ENCODE assay signal across 22 cellular contexts in the genomic region with DNA sequence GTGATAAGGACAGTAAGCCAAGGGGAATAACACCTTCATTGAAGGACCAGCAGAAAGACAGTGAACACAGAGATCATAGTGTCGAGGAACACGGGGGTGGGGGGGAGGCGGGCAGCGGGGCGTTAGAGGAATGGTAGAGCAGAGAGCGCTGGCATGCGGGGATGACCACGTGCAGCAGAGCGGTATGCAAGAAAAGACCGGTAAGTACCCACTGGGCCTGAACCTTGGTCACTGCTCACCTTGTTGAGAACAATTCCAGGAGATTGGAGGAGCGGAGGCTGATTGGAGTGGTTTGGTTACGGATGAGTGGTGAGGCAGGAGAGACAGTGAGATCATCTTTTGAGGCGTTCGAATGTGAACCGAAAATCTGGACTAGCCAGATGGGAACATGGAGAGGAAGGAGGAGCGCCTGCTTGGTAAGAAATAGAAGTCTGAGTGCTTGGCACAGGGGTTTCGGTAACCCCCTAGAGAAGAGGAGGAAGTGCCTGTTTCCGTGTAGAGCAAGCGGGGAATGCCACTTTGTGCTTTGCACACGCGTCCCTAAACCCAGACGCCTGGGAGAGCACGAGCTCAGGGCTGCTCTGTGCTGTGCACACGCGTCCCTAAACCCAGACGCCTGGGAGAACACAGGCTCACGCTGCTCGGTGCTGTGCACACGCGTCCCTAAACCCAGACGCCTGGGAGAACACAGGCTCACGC.
A peak's percentile ranks its signal among the peaks of the same experiment; 100 is the strongest.
DNase-seq lines count a peak whose midpoint lies in the region; ATAC-seq and TF ChIP-seq lines count a peak whose summit lies in the region.
"Had no signal": no experiment of that assay in that cellular context is flagged by ENCODE, and none has a peak within 500 bp of the region (broad histone marks: within the 10 kb centered on the region; RNA-seq: fewer than 3 reads in every experiment).

No MANE protein-coding gene starts in this region.

- no peaks in the 10 kb centered on the region for H3K9me3 Mint-ChIP-seq in T-helper 1 cell treated with Interleukin-12 subunit alpha and Interleukin-12 subunit beta and Interleukin-4 antibody, amounts not matched to agents 30 μg/mL and 1 μg/mL, for 36 hours
- H3K9me3 Mint-ChIP-seq in endothelial cell (ENCODE audit: unreplicated experiment) (no peaks in the 10 kb centered on the region), osteocyte (ENCODE audit: unreplicated experiment) (no peaks in the 10 kb centered on the region)
- peaks cover 0 to 1% of the 10 kb centered on the region in 2 donors for H3K9me3 Mint-ChIP-seq in stimulated activated naive B cell treated with anti-CD40 and anti-IgM and Interleukin-4, amounts not matched to agents 10 μg/mL and 1 μg/mL and 100 μg/mL, for 72 hours
- H3K9me3 Mint-ChIP-seq in naive thymus-derived CD4-positive, alpha-beta T cell, result peaks cover 0 to 11% (median 0%) of the 10 kb centered on the region in 11 donors
- H3K9me3 Mint-ChIP-seq: activated naive CD4-positive, alpha-beta T cell treated with anti-CD3 and anti-CD28 coated beads, Interleukin-2, amount 50 U/mL, for 24 hours had no signal

- DNase-seq in T-helper 1 cell, result no peak
- DNase-seq in NCI-H187 (lab: John Stamatoyannopoulos, UW), result peak; percentile 11 to 63
- no peak for DNase-seq in endothelial cell (ENCODE audit: low spot score)
- DNase-seq in stimulated activated naive B cell treated with anti-CD40 and anti-IgM and Interleukin-4, amounts not matched to agents 10 μg/mL and 1 μg/mL and 100 μg/mL, for 72 hours, result no peak
- DNase-seq in osteocyte (ENCODE audit: extremely low spot score, unreplicated experiment), result no peak
- no peak for DNase-seq in posterior cingulate gyrus
- DNase-seq in naive thymus-derived CD4-positive, alpha-beta T cell, result no peak
- DNase-seq: activated CD8-positive, alpha-beta memory T cell treated with anti-CD3 and anti-CD28 coated beads for 24 hours; dorsolateral prefrontal cortex; NCI-H1048; NCI-H2081 treated with DMSO at 0.1 percent for 48 hours; NCI-H526; stimulated activated CD4-positive, alpha-beta T cell treated with anti-CD3 and anti-CD28 coated beads, Interleukin-4, amount 100 ng/mL, for 24 hours; stomach; T1000; transverse colon had no signal

- TF ChIP-seq CTCF in endothelial cell (IDR thresholded peaks at IDR 0.05; ENCODE audit: unreplicated experiment) (no peak), osteocyte (IDR thresholded peaks at IDR 0.05) (no peak)

- peaks cover 9% of the 10 kb centered on the region for H3K4me1 Mint-ChIP-seq in T-helper 1 cell treated with Interleukin-12 subunit alpha and Interleukin-12 subunit beta and Interleukin-4 antibody, amounts not matched to agents 30 μg/mL and 1 μg/mL, for 36 hours (ENCODE audit: low read depth)
- H3K4me1 Mint-ChIP-seq in endothelial cell (ENCODE audit: unreplicated experiment) (peaks cover 42% of the 10 kb centered on the region), osteocyte (ENCODE audit: unreplicated experiment) (no peaks in the 10 kb centered on the region)
- peaks cover 22 to 38% of the 10 kb centered on the region in 2 donors for H3K4me1 Mint-ChIP-seq in stimulated activated naive B cell treated with anti-CD40 and anti-IgM and Interleukin-4, amounts not matched to agents 10 μg/mL and 1 μg/mL and 100 μg/mL, for 72 hours
- H3K4me1 Mint-ChIP-seq in naive thymus-derived CD4-positive, alpha-beta T cell, result peaks cover 10 to 36% (median 30%) of the 10 kb centered on the region in 7 donors

- POLR2A ChIA-PET in naive thymus-derived CD4-positive, alpha-beta T cell (lab: Charles Lee), result interaction anchor here (0.6 kb wide), 1 partner anchor 639 kb away, joined by 3 read pairs; no protein-coding TSS in a partner anchor

- H3K27ac Mint-ChIP-seq in T-helper 1 cell treated with Interleukin-12 subunit alpha and Interleukin-12 subunit beta and Interleukin-4 antibody, amounts not matched to agents 30 μg/mL and 1 μg/mL, for 36 hours, result peak overlapping the region; percentile 56
- H3K27ac Mint-ChIP-seq in endothelial cell (ENCODE audit: unreplicated experiment), result peak overlapping the region; percentile 58
- H3K27ac Mint-ChIP-seq in stimulated activated naive B cell treated with anti-CD40 and anti-IgM and Interleukin-4, amounts not matched to agents 10 μg/mL and 1 μg/mL and 100 μg/mL, for 72 hours, result peak overlapping the region; percentile 77
- no peak overlapping the region for H3K27ac Mint-ChIP-seq in osteocyte (ENCODE audit: unreplicated experiment)
- peak overlapping the region in 3 of 9 donors; percentile 29 to 81 (median 44) for H3K27ac Mint-ChIP-seq in naive thymus-derived CD4-positive, alpha-beta T cell

- H3K36me3 ChIP-seq in naive thymus-derived CD4-positive, alpha-beta T cell (ENCODE audit: control insufficient read depth in 2 of 3, insufficient read depth in 3 of 3, low read length in 3 of 3), result peaks cover 0 to 19% (median 0%) of the 10 kb centered on the region in 3 experiments
- H3K36me3 ChIP-seq: transverse colon had no signal

- peaks cover 7% of the 10 kb centered on the region for H3K36me3 Mint-ChIP-seq in T-helper 1 cell treated with Interleukin-12 subunit alpha and Interleukin-12 subunit beta and Interleukin-4 antibody, amounts not matched to agents 30 μg/mL and 1 μg/mL, for 36 hours (ENCODE audit: low read depth)
- peaks cover 19% of the 10 kb centered on the region for H3K36me3 Mint-ChIP-seq in endothelial cell (ENCODE audit: low read depth, unreplicated experiment)
- peaks cover 14 to 30% of the 10 kb centered on the region in 2 donors for H3K36me3 Mint-ChIP-seq in stimulated activated naive B cell treated with anti-CD40 and anti-IgM and Interleukin-4, amounts not matched to agents 10 μg/mL and 1 μg/mL and 100 μg/mL, for 72 hours
- peaks cover 16% of the 10 kb centered on the region for H3K36me3 Mint-ChIP-seq in osteocyte (ENCODE audit: unreplicated experiment)
- H3K36me3 Mint-ChIP-seq in naive thymus-derived CD4-positive, alpha-beta T cell, result peaks cover 6 to 41% (median 10%) of the 10 kb centered on the region in 5 donors

- peaks cover 13 to 14% of the 10 kb centered on the region in 2 donors for H3K4me1 ChIP-seq in naive thymus-derived CD4-positive, alpha-beta T cell (ENCODE audit: control insufficient read depth in 2 of 2, insufficient read depth in 2 of 2, low read length in 2 of 2)

- no peak overlapping the region for H3K27ac ChIP-seq in naive thymus-derived CD4-positive, alpha-beta T cell (ENCODE audit: low read depth, low read length)
- H3K27ac ChIP-seq: C4-2B, epithelial cell of prostate, transverse colon had no signal

- intact Hi-C loops in posterior cingulate gyrus (cut with DNase I), result no loop called here
- intact Hi-C loops in naive thymus-derived CD4-positive, alpha-beta T cell (cut with micrococcal nuclease), result loop anchor here in 1 of 2 donors (10.0 kb wide), 1 partner anchor 62 kb away; no protein-coding TSS in a partner anchor

- no peak overlapping the region for H3K4me3 Mint-ChIP-seq in T-helper 1 cell treated with Interleukin-12 subunit alpha and Interleukin-12 subunit beta and Interleukin-4 antibody, amounts not matched to agents 30 μg/mL and 1 μg/mL, for 36 hours
- H3K4me3 Mint-ChIP-seq in endothelial cell (ENCODE audit: unreplicated experiment), result peak overlapping the region; percentile 13
- H3K4me3 Mint-ChIP-seq in stimulated activated naive B cell treated with anti-CD40 and anti-IgM and Interleukin-4, amounts not matched to agents 10 μg/mL and 1 μg/mL and 100 μg/mL, for 72 hours, result no peak overlapping the region
- no peak overlapping the region for H3K4me3 Mint-ChIP-seq in osteocyte (ENCODE audit: unreplicated experiment)
- peak overlapping the region in 2 of 10 donors; percentile 9 to 12 for H3K4me3 Mint-ChIP-seq in naive thymus-derived CD4-positive, alpha-beta T cell
- H3K4me3 Mint-ChIP-seq: activated naive CD4-positive, alpha-beta T cell treated with anti-CD3 and anti-CD28 coated beads, Interleukin-2, amount 50 U/mL, for 24 hours had no signal

- no peaks in the 10 kb centered on the region for H3K9me3 ChIP-seq in naive thymus-derived CD4-positive, alpha-beta T cell (ENCODE audit: control insufficient read depth in 2 of 3, low read length in 3 of 3)
- H3K9me3 ChIP-seq: stomach, transverse colon had no signal

- H3K4me3 ChIP-seq in naive thymus-derived CD4-positive, alpha-beta T cell (ENCODE audit: low read length), result no peak overlapping the region
- H3K4me3 ChIP-seq: dorsolateral prefrontal cortex, stomach, transverse colon had no signal

- no peaks in the 10 kb centered on the region for H3K27me3 ChIP-seq in naive thymus-derived CD4-positive, alpha-beta T cell (ENCODE audit: control insufficient read depth in 2 of 2, insufficient read depth in 2 of 2, low read length in 2 of 2)
- H3K27me3 ChIP-seq: dorsolateral prefrontal cortex, stomach, transverse colon had no signal

- CTCF ChIA-PET in naive thymus-derived CD4-positive, alpha-beta T cell (lab: Charles Lee), result no interaction called here

- ATAC-seq in stimulated activated naive B cell treated with anti-CD40 and anti-IgM and Interleukin-4, amounts not matched to agents 10 μg/mL and 1 μg/mL and 100 μg/mL, for 72 hours (replicated peaks), result peak in 1 of 2 donors; percentile 83
- no peak for ATAC-seq in naive thymus-derived CD4-positive, alpha-beta T cell
- ATAC-seq: activated CD4-positive, CD25-positive, alpha-beta regulatory T cell treated with anti-CD3 and anti-CD28 coated beads, Interleukin-2, amount 50 U/mL, for 24 hours; HepG2 had no signal

- H3K27me3 Mint-ChIP-seq in T-helper 1 cell treated with Interleukin-12 subunit alpha and Interleukin-12 subunit beta and Interleukin-4 antibody, amounts not matched to agents 30 μg/mL and 1 μg/mL, for 36 hours (ENCODE audit: low read depth), result no peaks in the 10 kb centered on the region
- no peaks in the 10 kb centered on the region for H3K27me3 Mint-ChIP-seq in endothelial cell (ENCODE audit: unreplicated experiment)
- H3K27me3 Mint-ChIP-seq in stimulated activated naive B cell treated with anti-CD40 and anti-IgM and Interleukin-4, amounts not matched to agents 10 μg/mL and 1 μg/mL and 100 μg/mL, for 72 hours, result no peaks in the 10 kb centered on the region
- no peaks in the 10 kb centered on the region for H3K27me3 Mint-ChIP-seq in osteocyte (ENCODE audit: unreplicated experiment)
- H3K27me3 Mint-ChIP-seq in naive thymus-derived CD4-positive, alpha-beta T cell, result no peaks in the 10 kb centered on the region
- H3K27me3 Mint-ChIP-seq: activated naive CD4-positive, alpha-beta T cell treated with anti-CD3 and anti-CD28 coated beads, Interleukin-2, amount 50 U/mL, for 24 hours had no signal

Comparison
In these comparisons a context has a peak if more than half of its experiments do, and no peak if none do; other contexts are left out.
1. DNase-seq: peak in NCI-H187 (2 of 2); none in T-helper 1 cell (0 of 5), endothelial cell (single experiment), stimulated activated naive B cell treated with anti-CD40 and anti-IgM and Interleukin-4, amounts not matched to agents 10 μg/mL and 1 μg/mL and 100 μg/mL, for 72 hours (single experiment), osteocyte (single experiment), posterior cingulate gyrus (0 of 10) and naive thymus-derived CD4-positive, alpha-beta T cell (0 of 9).